Comparison of ENCODE assay signal across 21 cellular contexts in the genomic region with DNA sequence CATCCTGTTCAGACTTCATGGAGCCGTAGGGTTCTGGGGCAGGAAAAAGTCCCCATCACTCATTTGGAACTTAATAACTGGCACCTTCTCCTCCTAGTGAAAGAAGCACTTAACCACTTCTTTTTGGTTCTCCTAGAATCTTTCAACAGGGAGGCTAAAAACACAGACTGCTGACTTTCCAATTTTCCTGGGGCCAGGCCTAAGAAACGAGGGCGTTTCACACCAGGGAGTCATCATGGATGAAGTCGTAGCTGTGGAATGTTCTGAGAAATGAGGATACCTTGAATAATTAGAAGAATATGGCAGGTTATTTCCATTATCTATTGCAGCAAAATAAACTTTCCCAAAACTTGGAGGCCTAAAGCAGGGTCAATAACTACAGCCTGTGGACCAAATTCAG.
"Had no signal": no experiment of that assay in that cellular context is flagged by ENCODE, and none has a peak within 500 bp of the region (broad histone marks: within the 10 kb centered on the region; RNA-seq: fewer than 3 reads in every experiment).

No MANE protein-coding gene starts in this region.

- H3K9ac ChIP-seq: SK-N-SH had no signal

- H3K9me2 ChIP-seq: SK-N-SH had no signal

- H3K9me3 ChIP-seq: SK-N-SH had no signal

- ATAC-seq: Panc1, PC-3 had no signal

- H3K27ac ChIP-seq: RWPE1 had no signal

- DNase-seq: KBM-7, NCI-H1092, NCI-H1105 treated with DMSO at 0.1 percent for 48 hours, NCI-H1417 treated with DMSO at 0.1 percent for 48 hours, NCI-H146, NCI-H187, NCI-H2029, NCI-H2081 treated with DMSO at 0.1 percent for 48 hours, NCI-H2171, NCI-H226, NCI-H446, NCI-H510A, NCI-H524 treated with DMSO at 0.1 percent for 48 hours, NCI-H69, NCI-H774, PC-3, SHP77, SK-N-SH, SW 1271 had no signal

- H3K4me2 ChIP-seq: SK-N-SH had no signal
